In the genomic region with DNA sequence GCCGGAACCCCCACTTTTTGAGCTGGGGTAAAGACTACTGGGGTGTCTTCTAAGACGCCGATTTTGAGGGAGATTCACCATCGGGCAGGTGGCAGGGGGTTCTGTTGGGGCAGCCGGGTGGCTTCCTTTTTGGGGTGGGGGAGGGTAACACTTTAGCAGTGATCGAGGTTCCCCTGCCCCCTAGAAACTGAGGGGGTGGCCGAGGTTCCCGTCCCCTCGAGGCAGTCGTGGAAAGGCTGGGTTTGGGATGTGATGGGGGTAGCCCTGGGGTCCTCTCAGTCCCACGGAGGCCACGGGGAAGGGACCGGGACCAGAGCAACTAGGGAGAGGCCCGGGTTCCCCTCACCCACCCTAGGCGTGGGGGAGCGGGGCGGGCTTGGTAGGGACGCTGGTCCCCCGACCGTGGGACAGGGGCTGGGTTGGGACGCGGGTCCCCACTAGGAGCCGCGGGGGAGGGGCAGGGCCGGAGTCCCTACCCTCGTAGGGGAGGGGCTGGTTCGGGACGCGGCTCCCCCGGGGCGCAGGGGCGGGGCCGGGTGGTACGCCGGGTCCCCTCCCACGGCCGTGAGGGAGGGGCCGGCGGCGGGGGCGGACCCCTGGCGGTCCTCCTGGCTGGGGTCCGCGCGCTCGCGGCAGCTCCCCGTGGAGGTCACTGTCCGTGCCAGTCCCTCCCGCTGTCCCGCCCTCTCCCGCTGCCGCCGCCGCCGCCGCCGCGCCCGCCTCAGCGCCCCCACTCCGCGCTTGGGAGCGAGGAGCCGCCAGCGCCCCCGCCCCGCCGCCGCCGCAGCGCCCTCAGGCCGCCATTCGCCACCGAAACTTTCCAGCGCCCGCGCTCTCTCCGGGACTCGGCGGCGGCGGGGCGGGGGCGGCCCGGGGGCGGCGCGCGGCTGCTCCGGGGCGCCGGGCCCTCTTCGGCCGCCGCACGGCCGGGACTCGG, we compare ENCODE assay signal across 8 cellular contexts. TPM values are rescaled to one million over a fixed set of nuclear protein-coding genes. Genes with fewer than 3 reads are reported as not detected.
DNase-seq lines count a peak whose midpoint lies in the region; ATAC-seq, FAIRE-seq and TF ChIP-seq lines count a peak whose summit lies in the region.

A gene (plus strand): TSS at position 624 of the 937 bp plus-strand sequence. CDS start 188,529 bp downstream, outside the sequence.

- H2AFZ ChIP-seq in Loucy (ENCODE audit: low read length): peak within 1 kb of the TSS; percentile 77

- H3K27me3 Mint-ChIP-seq in CD4-positive, CD25-positive, alpha-beta regulatory T cell: peaks cover 5% of the 10 kb centered on the region

- peak within 1 kb of the TSS; percentile 76 to 87 (median 87) for H3K27ac Mint-ChIP-seq in CD4-positive, CD25-positive, alpha-beta regulatory T cell

- intact Hi-C loops in kidney (cut with DNase I): no loop called here

- no peak within 1 kb of the TSS for H3K4me3 ChIP-seq in CD4-positive, CD25-positive, alpha-beta regulatory T cell (ENCODE audit: low read depth, low read length)
- H3K4me3 ChIP-seq in Loucy (ENCODE audit: low read length, poor library complexity, severe bottlenecking) (peak within 1 kb of the TSS; percentile 76), WI38 (ENCODE audit: low read depth, low read length) (peak within 1 kb of the TSS; percentile 72), kidney (ENCODE audit: low read length in 2 of 2) (peak within 1 kb of the TSS in 1 of 2 donors; percentile 49)

- H3K27ac ChIP-seq in CD4-positive, CD25-positive, alpha-beta regulatory T cell (ENCODE audit: insufficient read depth, low read length, poor library complexity, severe bottlenecking): peak within 1 kb of the TSS; percentile 41
- peak within 1 kb of the TSS; percentile 75 to 76 for H3K27ac ChIP-seq in kidney (ENCODE audit: low read depth in 2 of 2, low read length in 2 of 2)

- H3K9me3 Mint-ChIP-seq in CD4-positive, CD25-positive, alpha-beta regulatory T cell: peaks cover 0 to 2% (median 0%) of the 10 kb centered on the region in 7 donors

- peaks cover 13% of the 10 kb centered on the region for H4K20me1 ChIP-seq in Loucy (ENCODE audit: insufficient read depth, low read length, poor library complexity, severe bottlenecking)

- H3K9ac ChIP-seq in Loucy (ENCODE audit: low read depth, low read length, poor library complexity, severe bottlenecking): peak within 1 kb of the TSS; percentile 73
- H3K9ac ChIP-seq in kidney (ENCODE audit: low read length in 2 of 2): peak within 1 kb of the TSS in 1 of 2 donors; percentile 58

- TF ChIP-seq CTCF in Loucy (conservative IDR thresholded peaks at IDR 0.05; ENCODE audit: low read length) (no peak), WI38 (IDR thresholded peaks at IDR 0.05; ENCODE audit: low read depth, low read length) (no peak), kidney (IDR thresholded peaks at IDR 0.05; ENCODE audit: borderline replicate concordance, extremely low read depth, insufficient read depth) (no peak)

- no peaks in the 10 kb centered on the region for H3K9me3 ChIP-seq in CD4-positive, CD25-positive, alpha-beta regulatory T cell (ENCODE audit: control insufficient read depth in 2 of 2, low read length in 2 of 2)
- H3K9me3 ChIP-seq in Loucy (ENCODE audit: insufficient read depth, low read depth, low read length): no peaks in the 10 kb centered on the region
- H3K9me3 ChIP-seq in kidney (ENCODE audit: control insufficient read depth in 1 of 2, low read length in 2 of 2): no peaks in the 10 kb centered on the region

- H3K4me2 ChIP-seq in Loucy (ENCODE audit: low read depth, low read length, poor library complexity, severe bottlenecking): peak within 1 kb of the TSS; percentile 79

- peaks cover 10 to 54% (median 22%) of the 10 kb centered on the region in 4 donors for H3K4me1 Mint-ChIP-seq in CD4-positive, CD25-positive, alpha-beta regulatory T cell

- peaks cover 2% of the 10 kb centered on the region for H3K36me3 Mint-ChIP-seq in CD4-positive, CD25-positive, alpha-beta regulatory T cell

- DNase-seq in CD4-positive, CD25-positive, alpha-beta regulatory T cell: peak; percentile 26 to 43 (median 33)
- DNase-seq in central memory CD4-positive, alpha-beta T cell: peak; percentile 42
- DNase-seq in kidney: peak; percentile 87
- peak; percentile 52 for DNase-seq in stimulated activated CD4-positive, alpha-beta T cell treated with anti-CD3 and anti-CD28 coated beads, Interleukin-1b, Interleukin-23, amount 100 ng/mL, for 48 hours
- DNase-seq in cerebellar nuclear complex (lab: John Stamatoyannopoulos, UW): no peak

- ATAC-seq in CD4-positive, CD25-positive, alpha-beta regulatory T cell (ENCODE audit: low read depth in 2 of 2): peak; percentile 17 to 19
- ATAC-seq in GM21367 (IDR thresholded peaks at IDR 0.05; ENCODE audit: unreplicated experiment): peak; percentile 32

- peaks cover 25% of the 10 kb centered on the region for H3K79me2 ChIP-seq in Loucy (ENCODE audit: insufficient read depth, low read length)

- peak within 1 kb of the TSS; percentile 86 to 95 (median 90) for H3K4me3 Mint-ChIP-seq in CD4-positive, CD25-positive, alpha-beta regulatory T cell

- no peaks in the 10 kb centered on the region for H3K27me3 ChIP-seq in CD4-positive, CD25-positive, alpha-beta regulatory T cell (ENCODE audit: control insufficient read depth, insufficient read depth, low read length)
- no peaks in the 10 kb centered on the region for H3K27me3 ChIP-seq in Loucy (ENCODE audit: insufficient read depth, low read length, poor library complexity, severe bottlenecking)

- peaks cover 35% of the 10 kb centered on the region for H3K4me1 ChIP-seq in CD4-positive, CD25-positive, alpha-beta regulatory T cell (ENCODE audit: control insufficient read depth, insufficient read depth, low read length, poor library complexity, severe bottlenecking)
- H3K4me1 ChIP-seq in Loucy (ENCODE audit: insufficient read depth, low read length, poor library complexity, severe bottlenecking): peaks cover 28% of the 10 kb centered on the region
- peaks cover 5 to 9% of the 10 kb centered on the region in 2 donors for H3K4me1 ChIP-seq in kidney (ENCODE audit: control insufficient read depth in 1 of 2, insufficient read depth in 1 of 2, low read depth in 1 of 2, low read length in 2 of 2)

- H3K9me2 ChIP-seq in Loucy (replicated peaks; ENCODE audit: low read depth, low read length): no peaks in the 10 kb centered on the region

- no peaks in the 10 kb centered on the region for H3F3A ChIP-seq in Loucy (ENCODE audit: low read depth)

- FAIRE-seq in kidney (lab: Jason Lieb, UNC): no peak

- H3K36me3 ChIP-seq in CD4-positive, CD25-positive, alpha-beta regulatory T cell (ENCODE audit: control insufficient read depth, insufficient read depth, low read length): no peaks in the 10 kb centered on the region
- H3K36me3 ChIP-seq in Loucy (ENCODE audit: insufficient read depth, low read length) (no peaks in the 10 kb centered on the region), kidney (ENCODE audit: control insufficient read depth in 1 of 2, insufficient read depth in 2 of 2, low read length in 2 of 2) (no peaks in the 10 kb centered on the region)

RNA-seq across cellular contexts. Expression of the gene that starts here (rescaled TPM):
- 23.4 TPM for total RNA-seq in CD4-positive, CD25-positive, alpha-beta regulatory T cell
- polyA plus RNA-seq in CD4-positive, CD25-positive, alpha-beta regulatory T cell: 10 to 100 TPM in 3 of 4 donors, 1 to 10 TPM in 1; 6.7 to 14.8 (median 12.5) TPM
- 43.0 TPM for total RNA-seq in kidney
- polyA plus RNA-seq in kidney (ENCODE audit: insufficient read depth, low read depth, low replicate concordance): 12.5 TPM

Comparison
In these comparisons a context has a peak if more than half of its experiments do, and no peak if none do; other contexts are left out.
1. DNase-seq: peak in CD4-positive, CD25-positive, alpha-beta regulatory T cell (3 of 3), central memory CD4-positive, alpha-beta T cell (single experiment), kidney (single experiment) and stimulated activated CD4-positive, alpha-beta T cell treated with anti-CD3 and anti-CD28 coated beads, Interleukin-1b, Interleukin-23, amount 100 ng/mL, for 48 hours (single experiment); none in cerebellar nuclear complex (0 of 2).